12 cellular contexts compared by ENCODE assay signal in the genomic region with DNA sequence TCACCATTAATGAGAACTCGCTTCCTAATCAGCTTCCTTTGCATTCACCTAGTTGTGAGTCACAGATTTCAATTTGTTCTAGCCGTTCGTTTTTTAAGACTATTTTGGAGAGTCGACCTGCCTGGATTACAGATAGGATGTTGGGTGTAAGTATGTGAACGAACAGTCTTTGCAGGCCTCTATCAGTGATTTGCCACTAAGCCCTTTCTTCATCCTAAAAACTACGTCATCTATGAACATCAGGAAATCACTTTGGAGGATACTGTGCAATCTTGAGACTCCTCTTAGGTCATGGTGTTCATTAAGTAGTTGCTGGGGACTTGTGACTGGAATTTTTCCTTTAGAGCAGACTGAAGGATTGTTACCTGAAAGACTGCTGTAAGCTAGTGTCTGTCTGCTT. TPM values are rescaled to one million over a fixed set of nuclear protein-coding genes. Genes with fewer than 3 reads are reported as not detected.
A peak's percentile ranks its signal among the peaks of the same experiment; 100 is the strongest.
DNase-seq lines count a peak whose midpoint lies in the region; ATAC-seq and TF ChIP-seq lines count a peak whose summit lies in the region.
"Had no signal": no experiment of that assay in that cellular context is flagged by ENCODE, and none has a peak within 500 bp of the region (broad histone marks: within the 10 kb centered on the region; RNA-seq: fewer than 3 reads in every experiment).

No MANE protein-coding gene starts in this region.

- H3K4me3 ChIP-seq in ACC112 (ENCODE audit: low read depth, low read length) (peak overlapping the region; percentile 99), GM12875 (ENCODE audit: low read depth, low read length) (peak overlapping the region; percentile 76), WERI-Rb-1 (ENCODE audit: low read depth, low read length) (peak overlapping the region; percentile 72), hepatocyte (peak overlapping the region; percentile 55)

- no peak for TF ChIP-seq CTCF in GM12875 (IDR thresholded peaks at IDR 0.05; ENCODE audit: borderline replicate concordance, insufficient read depth, low read depth, low read length)
- TF ChIP-seq CTCF in WERI-Rb-1 (IDR thresholded peaks at IDR 0.05; ENCODE audit: low read depth, low read length), result no peak
- TF ChIP-seq CTCF in hepatocyte (IDR thresholded peaks at IDR 0.05; ENCODE audit: poor library complexity), result no peak

- H3K79me2 ChIP-seq in ACC112 (ENCODE audit: control insufficient read depth, insufficient read depth, low read length, unreplicated experiment) (peaks cover 50% of the 10 kb centered on the region), hepatocyte (peaks cover 54% of the 10 kb centered on the region)

- no peak for DNase-seq in WERI-Rb-1
- no peak for DNase-seq in hepatocyte (ENCODE audit: low spot score)
- DNase-seq in DMS53 (lab: John Stamatoyannopoulos, UW), result no peak
- DNase-seq in GM03348 (ENCODE audit: low spot score), result no peak
- DNase-seq: activated CD4-positive, alpha-beta T cell treated with anti-CD3 and anti-CD28 coated beads, Interleukin-2, amount 50 U/mL, for 1 hour; NCI-H2029 had no signal

- H2AFZ ChIP-seq in ACC112 (ENCODE audit: low read length, unreplicated experiment), result no peak overlapping the region
- H2AFZ ChIP-seq in hepatocyte, result no peak overlapping the region

- 55% methylated on average over 6 of the region's 6 CpGs for WGBS in hepatocyte (ENCODE audit: low lambda C conversion rate, missing lambda C conversion rate)

- no peak overlapping the region for H3K27ac ChIP-seq in ACC112 (ENCODE audit: low read depth, low read length)
- no peak overlapping the region for H3K27ac ChIP-seq in WERI-Rb-1
- no peak overlapping the region for H3K27ac ChIP-seq in hepatocyte

- no peaks in the 10 kb centered on the region for H4K20me1 ChIP-seq in hepatocyte (ENCODE audit: insufficient read depth, poor library complexity, severe bottlenecking)

- H3K9me3 ChIP-seq in WERI-Rb-1 (ENCODE audit: severe bottlenecking), result no peaks in the 10 kb centered on the region
- no peaks in the 10 kb centered on the region for H3K9me3 ChIP-seq in hepatocyte (ENCODE audit: low read depth)
- H3K9me3 ChIP-seq: esophagus muscularis mucosa had no signal

- H3K9me2 ChIP-seq in hepatocyte (replicated peaks; ENCODE audit: insufficient read depth), result no peaks in the 10 kb centered on the region

- ATAC-seq in HG03354 (IDR thresholded peaks at IDR 0.05; ENCODE audit: poor library complexity, severe bottlenecking, unreplicated experiment) (no peak), HG02970 (IDR thresholded peaks at IDR 0.05; ENCODE audit: low FRiP score, unreplicated experiment) (no peak)

- H3K4me1 ChIP-seq in ACC112 (ENCODE audit: control insufficient read depth, insufficient read depth, low read length, unreplicated experiment), result peaks cover 8% of the 10 kb centered on the region
- peaks cover 8% of the 10 kb centered on the region for H3K4me1 ChIP-seq in hepatocyte (ENCODE audit: insufficient read depth)

- H3K36me3 ChIP-seq in ACC112 (ENCODE audit: insufficient read depth, low read length), result peaks cover 3% of the 10 kb centered on the region; the same call in 1 of the 2 replicates
- H3K36me3 ChIP-seq in WERI-Rb-1, result peaks cover 13% of the 10 kb centered on the region
- no peaks in the 10 kb centered on the region for H3K36me3 ChIP-seq in hepatocyte (replicated peaks; ENCODE audit: insufficient read depth, low read depth)

- no peaks in the 10 kb centered on the region for H3K27me3 ChIP-seq in ACC112 (ENCODE audit: insufficient read depth, low read length)
- H3K27me3 ChIP-seq in WERI-Rb-1 (ENCODE audit: insufficient read depth, low read depth, severe bottlenecking), result peaks cover 11% of the 10 kb centered on the region
- H3K27me3 ChIP-seq in hepatocyte, result no peaks in the 10 kb centered on the region
- H3K27me3 ChIP-seq: esophagus muscularis mucosa had no signal

- H3K4me2 ChIP-seq in hepatocyte, result peak overlapping the region; percentile 82

RNA-seq across cellular contexts. Expression of a gene that starts 1.1 kb away (rescaled TPM):
- total RNA-seq in hepatocyte, result 18.9 and 19.0 TPM in 2 replicates
- 4.9 and 7.7 TPM in 2 replicates for polyA plus RNA-seq in hepatocyte

RNA-seq across cellular contexts. Expression of a gene that starts 47.7 kb away (rescaled TPM):
- total RNA-seq in hepatocyte, result 17.1 and 19.8 TPM in 2 replicates
- polyA plus RNA-seq in hepatocyte, result 5.8 and 7.8 TPM in 2 replicates
- total RNA-seq: subcutaneous adipose tissue had no signal
